Comparison of ENCODE assay signal across 13 cellular contexts in the genomic region with DNA sequence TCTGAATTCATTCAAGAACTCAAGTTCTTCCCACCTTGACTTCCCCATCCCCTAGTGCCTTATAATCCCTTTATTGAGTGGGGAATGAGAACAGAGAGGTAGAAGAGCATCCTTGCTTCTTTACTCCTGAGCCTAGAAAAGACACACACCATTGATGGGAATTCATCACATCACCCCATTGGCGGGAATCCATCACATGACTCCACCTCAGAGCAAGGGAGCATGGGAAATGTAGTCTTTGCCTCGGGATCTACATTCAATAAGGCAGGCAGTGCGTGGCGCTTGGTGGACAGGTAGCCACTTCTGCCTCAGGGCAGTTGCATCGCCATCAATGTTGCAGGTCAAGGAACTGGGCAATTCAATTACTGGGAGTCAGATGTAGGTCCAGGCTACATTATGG. TPM values are rescaled to one million over a fixed set of nuclear protein-coding genes. Genes with fewer than 3 reads are reported as not detected.
DNase-seq lines count a peak whose midpoint lies in the region; ATAC-seq and TF ChIP-seq lines count a peak whose summit lies in the region.
"Had no signal": no experiment of that assay in that cellular context is flagged by ENCODE, and none has a peak within 500 bp of the region (broad histone marks: within the 10 kb centered on the region; RNA-seq: fewer than 3 reads in every experiment).

No MANE protein-coding gene starts in this region.

- no peak for TF ChIP-seq CTCF in colonic mucosa (IDR thresholded peaks at IDR 0.05)

- DNase-seq in A172 (ENCODE audit: low spot score) (peak; percentile 52), D341Med (ENCODE audit: low spot score) (peak; percentile 15), MG63 (peak; percentile 9), colonic mucosa (peak; percentile 21), COR-L47 (lab: John Stamatoyannopoulos, UW) (no peak), NCI-H1694 (lab: John Stamatoyannopoulos, UW) (no peak)
- DNase-seq in activated CD8-positive, alpha-beta memory T cell treated with anti-CD3 and anti-CD28 coated beads for 24 hours: no peak
- DNase-seq: activated naive CD4-positive, alpha-beta T cell treated with anti-CD3 and anti-CD28 coated beads for 36 hours; C1 segment of cervical spinal cord; central memory CD4-positive, alpha-beta T cell; NCI-H146; T-helper 2 cell had no signal

- H3K27ac ChIP-seq in colonic mucosa: no peak overlapping the region

- H3K4me3 ChIP-seq in MG63 (no peak overlapping the region), colonic mucosa (no peak overlapping the region)

- H3K4me1 ChIP-seq in colonic mucosa: no peaks in the 10 kb centered on the region

- H3K36me3 ChIP-seq in MG63 (no peaks in the 10 kb centered on the region), colonic mucosa (no peaks in the 10 kb centered on the region)

- H3K27me3 ChIP-seq in MG63: no peaks in the 10 kb centered on the region
- no peaks in the 10 kb centered on the region for H3K27me3 ChIP-seq in colonic mucosa

- intact Hi-C loops in colonic mucosa (cut with DNase I): no loop called here

- no peak for ATAC-seq in HG03159 (IDR thresholded peaks at IDR 0.05; ENCODE audit: unreplicated experiment)

- H3K9me3 ChIP-seq in MG63: no peaks in the 10 kb centered on the region
- no peaks in the 10 kb centered on the region for H3K9me3 ChIP-seq in colonic mucosa

- no peak overlapping the region for H3K9ac ChIP-seq in colonic mucosa (ENCODE audit: low read depth in 2 of 2, low read length in 2 of 2)

RNA-seq across cellular contexts. Expression of a gene that starts 50.7 kb away (rescaled TPM):
- 0.84 and 1.1 TPM in 2 replicates for total RNA-seq in A172 (2014; rRNA removed; shearing (Covaris generic))
- total RNA-seq in MG63 (2014; rRNA removed; shearing (Covaris generic); ENCODE audit: low replicate concordance): not detected in 2 replicates
- 1 to 10 TPM; 2.4 to 6.6 TPM for total RNA-seq in colonic mucosa
- total RNA-seq: activated naive CD4-positive, alpha-beta T cell treated with anti-CD3 and anti-CD28 coated beads for 36 hours had no signal

Comparison
In these comparisons a context has a peak if more than half of its experiments do, and no peak if none do; other contexts are left out.
1. DNase-seq: peak in A172 (single experiment), D341Med (single experiment), MG63 (single experiment) and colonic mucosa (single experiment); none in activated CD8-positive, alpha-beta memory T cell treated with anti-CD3 and anti-CD28 coated beads for 24 hours (single experiment), COR-L47 (single experiment) and NCI-H1694 (single experiment).